ENCODE assay signal across 20 cellular contexts in genomic region chr7:44876393-44876792, GRCh38.
"Had no signal": no experiment of that assay in that cellular context is flagged by ENCODE, and none has a peak within 500 bp of the region (broad histone marks: within the 10 kb centered on the region; RNA-seq: fewer than 3 reads in every experiment).

No MANE protein-coding gene starts in this region.

- H3K9me3 ChIP-seq: colonic mucosa, esophagus squamous epithelium, gastroesophageal sphincter, left ventricle myocardium inferior, lower lobe of right lung, suprapubic skin, thyroid gland, vagina had no signal

- H3K36me3 Mint-ChIP-seq: natural killer cell had no signal

- H3K4me3 ChIP-seq: colonic mucosa, esophagus squamous epithelium, gastroesophageal sphincter, left ventricle myocardium inferior, lower lobe of right lung, suprapubic skin, thyroid gland, vagina had no signal

- H3K27me3 ChIP-seq: colonic mucosa, esophagus squamous epithelium, gastroesophageal sphincter, suprapubic skin, thyroid gland, vagina had no signal

- H3K4me3 Mint-ChIP-seq: natural killer cell, type B pancreatic cell had no signal

- H3K27ac Mint-ChIP-seq: type B pancreatic cell had no signal

- H3K27ac ChIP-seq: colonic mucosa, esophagus squamous epithelium, gastroesophageal sphincter, left ventricle myocardium inferior, lower lobe of right lung, suprapubic skin, thyroid gland, vagina had no signal

- ATAC-seq: gastroesophageal sphincter; left cardiac atrium; lower lobe of right lung; natural killer cell; right cardiac atrium; stimulated activated naive CD8-positive, alpha-beta T cell treated with anti-CD3 and anti-CD28 coated beads, Interleukin-15, Interleukin-2, amounts not matched to agents 100 U/mL and 50 U/mL, for 24 hours had no signal

- H3K36me3 ChIP-seq: colonic mucosa, gastroesophageal sphincter, left ventricle myocardium inferior, suprapubic skin, thyroid gland had no signal

- DNase-seq: colonic mucosa; dermis blood vessel endothelial cell; esophagus squamous epithelium; foreskin fibroblast; kidney; left cardiac atrium; left ventricle myocardium inferior; lower lobe of right lung; mesenchymal stem cell; natural killer cell; posterior cingulate gyrus; right cardiac atrium; small intestine; stimulated activated CD4-positive, alpha-beta T cell treated with anti-CD3 and anti-CD28 coated beads, Interleukin-12 subunit alpha, Interleukin-12 subunit beta, amount 100 ng/mL, for 4 hours; stimulated activated naive CD8-positive, alpha-beta T cell treated with anti-CD3 and anti-CD28 coated beads, Interleukin-15, Interleukin-2, amounts not matched to agents 100 U/mL and 50 U/mL, for 24 hours; thyroid gland had no signal

- H3K9me3 Mint-ChIP-seq: natural killer cell, type B pancreatic cell had no signal

- H3K27me3 Mint-ChIP-seq: type B pancreatic cell had no signal
